18 cellular contexts compared by ENCODE assay signal in genomic region chr14:44620106-44621019, GRCh38.
A peak's percentile ranks its signal among the peaks of the same experiment; 100 is the strongest.
DNase-seq lines count a peak whose midpoint lies in the region; ATAC-seq and TF ChIP-seq lines count a peak whose summit lies in the region.
"Had no signal": no experiment of that assay in that cellular context is flagged by ENCODE, and none has a peak within 500 bp of the region (broad histone marks: within the 10 kb centered on the region; RNA-seq: fewer than 3 reads in every experiment).

No MANE protein-coding gene starts in this region.

- peak overlapping the region; percentile 88 to 92 (median 88) for H3K27ac Mint-ChIP-seq in nephron
- H3K27ac Mint-ChIP-seq: H9 had no signal

- no peaks in the 10 kb centered on the region for H3K27me3 ChIP-seq in transverse colon

- no peaks in the 10 kb centered on the region for H3K4me1 ChIP-seq in transverse colon

- no peaks in the 10 kb centered on the region for H3K27me3 Mint-ChIP-seq in nephron (ENCODE audit: low read depth)

- intact Hi-C loops in transverse colon (cut with DNase I; ENCODE audit: low total_unique reads): no loop called here

- ATAC-seq in GM18502 (IDR thresholded peaks at IDR 0.05; ENCODE audit: poor library complexity, unreplicated experiment): no peak

- H3K9me3 ChIP-seq in transverse colon: no peaks in the 10 kb centered on the region

- peak overlapping the region in 1 of 3 experiments; percentile 5 for H3K4me3 Mint-ChIP-seq in nephron
- H3K4me3 Mint-ChIP-seq: H9 had no signal

- H3K9me3 Mint-ChIP-seq in nephron: no peaks in the 10 kb centered on the region
- H3K9me3 Mint-ChIP-seq: H9 had no signal

- TF ChIP-seq POLR2A in transverse colon (IDR thresholded peaks at IDR 0.05): no peak

- TF ChIP-seq CTCF in fibroblast of the aortic adventitia (IDR thresholded peaks at IDR 0.05; ENCODE audit: insufficient read depth, low read length): no peak
- no peak for TF ChIP-seq CTCF in nephron (IDR thresholded peaks at IDR 0.05; ENCODE audit: unreplicated experiment in 3 of 3)
- no peak for TF ChIP-seq CTCF in transverse colon (IDR thresholded peaks at IDR 0.05)

- 72 to 76% methylated on average over 3 of the region's 3 CpGs for WGBS in transverse colon (ENCODE audit: low coverage in 1 of 2), 2 donors

- no peaks in the 10 kb centered on the region for H3K36me3 ChIP-seq in transverse colon

- H3K4me3 ChIP-seq in fibroblast of the aortic adventitia (ENCODE audit: low read depth, low read length) (no peak overlapping the region), transverse colon (no peak overlapping the region)

- no peaks in the 10 kb centered on the region for H3K36me3 Mint-ChIP-seq in nephron (ENCODE audit: low read depth)

- in situ Hi-C loops in transverse colon (cut with MboI; ENCODE audit: low pct_ligation_motif_present in 1 of 4, low pct_unique_long_range_greater_than_20kb in 1 of 4, low sequenced_read_pairs in 3 of 4): no loop called here

- H3K4me1 Mint-ChIP-seq in nephron: peaks cover 28% of the 10 kb centered on the region

- TF ChIP-seq EP300 in transverse colon (IDR thresholded peaks at IDR 0.05; ENCODE audit: low read depth): no peak

- DNase-seq in DMS79 treated with DMSO at 0.1 percent for 48 hours (lab: John Stamatoyannopoulos, UW) (peak; percentile 29), DMS79 (lab: John Stamatoyannopoulos, UW) (no peak), fibroblast of the aortic adventitia (ENCODE audit: low read depth) (peak; percentile 20), NOMO-1 (lab: John Stamatoyannopoulos, UW; ENCODE audit: unreplicated experiment in 2 of 2) (no peak), transverse colon (no peak)
- DNase-seq: Calu3, H9, Karpas-422, NCI-H1092, NCI-H1417 treated with DMSO at 0.1 percent for 48 hours, NCI-H1694 treated with DMSO at 0.1 percent for 48 hours, NCI-H2081, NCI-H2227 treated with DMSO at 0.1 percent for 48 hours, NCI-H510A, NCI-H69 had no signal

- H3K27ac ChIP-seq in transverse colon: no peak overlapping the region
- H3K27ac ChIP-seq: 22Rv1 had no signal

Comparison
In these comparisons a context has a peak if more than half of its experiments do, and no peak if none do; other contexts are left out.
1. DNase-seq: peak in DMS79 treated with DMSO at 0.1 percent for 48 hours (single experiment) and fibroblast of the aortic adventitia (single experiment); none in DMS79 (single experiment), NOMO-1 (0 of 2) and transverse colon (single experiment).